14 cellular contexts compared by ENCODE assay signal in genomic region chr3:52298147-52299098, GRCh38.
DNase-seq lines count a peak whose midpoint lies in the region; ATAC-seq lines count a peak whose summit lies in the region.
"Had no signal": no experiment of that assay in that cellular context is flagged by ENCODE, and none has a peak within 500 bp of the region (broad histone marks: within the 10 kb centered on the region; RNA-seq: fewer than 3 reads in every experiment).

No MANE protein-coding gene starts in this region.

- H3K36me3 ChIP-seq in ES-I3 (ENCODE audit: insufficient read depth, low read length) (no peaks in the 10 kb centered on the region), iPS-15b (ENCODE audit: control insufficient read depth, insufficient read depth, low read length) (no peaks in the 10 kb centered on the region), neuron (ENCODE audit: insufficient read depth, low read length) (peaks cover 2% of the 10 kb centered on the region)
- H3K36me3 ChIP-seq: right atrium auricular region had no signal

- no peak overlapping the region for H2AFZ ChIP-seq in neuron (ENCODE audit: low read depth, low read length)
- H2AFZ ChIP-seq: PC-9 had no signal

- ATAC-seq in GM18867 (IDR thresholded peaks at IDR 0.05; ENCODE audit: unreplicated experiment) = no peak
- no peak for ATAC-seq in HG03342 (IDR thresholded peaks at IDR 0.05; ENCODE audit: unreplicated experiment)

- peak overlapping the region; percentile 50 for H3K9ac ChIP-seq in ES-I3 (ENCODE audit: low read depth, low read length)
- no peak overlapping the region for H3K9ac ChIP-seq in iPS-15b (ENCODE audit: low read depth, low read length)

- no peaks in the 10 kb centered on the region for H3K27me3 ChIP-seq in iPS-15b (ENCODE audit: control insufficient read depth, insufficient read depth, low read length)
- H3K27me3 ChIP-seq in neuron (ENCODE audit: insufficient read depth, low read length) = no peaks in the 10 kb centered on the region
- H3K27me3 ChIP-seq: right atrium auricular region had no signal

- H3K4me3 ChIP-seq in iPS-15b (ENCODE audit: low read depth, low read length) = peak overlapping the region; percentile 22
- peak overlapping the region; percentile 66 for H3K4me3 ChIP-seq in neuron (ENCODE audit: low read length)
- H3K4me3 ChIP-seq: GM12878, PC-9, right atrium auricular region, stomach had no signal

- DNase-seq in OCI-M1 (lab: John Stamatoyannopoulos, UW) (peak; percentile 18), NCI-H128 (lab: John Stamatoyannopoulos, UW; ENCODE audit: unreplicated experiment) (no peak)
- DNase-seq in activated T-cell treated with anti-CD3 and anti-CD28 coated beads, Interleukin-2, amount 50 U/mL, for 48 hours = no peak
- DNase-seq: activated CD8-positive, alpha-beta memory T cell treated with anti-CD3 and anti-CD28 coated beads, Interleukin-2, amount 50 U/mL, for 48 hours; dermis blood vessel endothelial cell; PC-9; stomach had no signal

- H3K9me3 ChIP-seq in ES-I3 (ENCODE audit: control insufficient read depth, insufficient read depth, low read length) (no peaks in the 10 kb centered on the region), iPS-15b (ENCODE audit: control insufficient read depth, insufficient read depth, low read length) (no peaks in the 10 kb centered on the region), neuron (ENCODE audit: low read length) (no peaks in the 10 kb centered on the region)
- H3K9me3 ChIP-seq: right atrium auricular region, stomach had no signal

- H3K4me1 ChIP-seq in ES-I3 (ENCODE audit: insufficient read depth, low read length) (peaks cover 7% of the 10 kb centered on the region; the same call in 1 of the 2 replicates), iPS-15b (ENCODE audit: control insufficient read depth, insufficient read depth, low read length) (peaks cover 9% of the 10 kb centered on the region), neuron (ENCODE audit: insufficient read depth, low read length) (peaks cover 52% of the 10 kb centered on the region)
